ENCODE assay signal across 10 cellular contexts in genomic region chr1:155932085-155932484, GRCh38. TPM values are rescaled to one million over a fixed set of nuclear protein-coding genes. Genes with fewer than 3 reads are reported as not detected.
A peak's percentile ranks its signal among the peaks of the same experiment; 100 is the strongest.
DNase-seq lines count a peak whose midpoint lies in the region; ATAC-seq and TF ChIP-seq lines count a peak whose summit lies in the region.
"Had no signal": no experiment of that assay in that cellular context is flagged by ENCODE, and none has a peak within 500 bp of the region (broad histone marks: within the 10 kb centered on the region; RNA-seq: fewer than 3 reads in every experiment).

No MANE protein-coding gene starts in this region.

- H3K4me3 ChIP-seq in DOHH2 (ENCODE audit: low read length), result peak overlapping the region; percentile 83
- peak overlapping the region; percentile 3; the same call in 1 of the 2 replicates for H3K4me3 ChIP-seq in MM.1S (ENCODE audit: low read length)
- peak overlapping the region; percentile 49 for H3K4me3 ChIP-seq in coronary artery
- H3K4me3 ChIP-seq in naive thymus-derived CD4-positive, alpha-beta T cell (ENCODE audit: low read length), result no peak overlapping the region
- peak overlapping the region in 1 of 4 donors; percentile 3 for H3K4me3 ChIP-seq in sigmoid colon

- peak overlapping the region; percentile 15; the same call in 1 of the 2 replicates for H3K9ac ChIP-seq in MM.1S (ENCODE audit: low read length)

- H3K36me3 Mint-ChIP-seq in naive thymus-derived CD4-positive, alpha-beta T cell, result peaks cover 0 to 25% (median 12%) of the 10 kb centered on the region in 5 donors

- H4K20me1 ChIP-seq in DOHH2 (ENCODE audit: control insufficient read depth, insufficient read depth, low read depth, low read length), result peaks cover 17% of the 10 kb centered on the region
- H4K20me1 ChIP-seq in MM.1S (ENCODE audit: insufficient read depth, low read length), result peaks cover 13% of the 10 kb centered on the region

- H3K4me1 ChIP-seq in DOHH2 (ENCODE audit: control insufficient read depth, low read length), result peaks cover 41% of the 10 kb centered on the region
- peaks cover 15% of the 10 kb centered on the region for H3K4me1 ChIP-seq in MM.1S (ENCODE audit: low read length)
- peaks cover 40 to 42% of the 10 kb centered on the region in 2 donors for H3K4me1 ChIP-seq in naive thymus-derived CD4-positive, alpha-beta T cell (ENCODE audit: control insufficient read depth in 2 of 2, insufficient read depth in 2 of 2, low read length in 2 of 2)
- H3K4me1 ChIP-seq in sigmoid colon, result peaks cover 0 to 48% (median 47%) of the 10 kb centered on the region in 4 donors

- TF ChIP-seq CTCF in DOHH2 (IDR thresholded peaks at IDR 0.05; ENCODE audit: low read depth, low read length, poor library complexity, severe bottlenecking) (no peak), MM.1S (IDR thresholded peaks at IDR 0.05; ENCODE audit: low read length) (no peak), coronary artery (IDR thresholded peaks at IDR 0.05) (no peak), sigmoid colon (IDR thresholded peaks at IDR 0.05) (no peak)

- 21 to 53% methylated on average over 1 of the region's 1 CpG for WGBS in sigmoid colon, 2 donors

- TF ChIP-seq EP300 in sigmoid colon (IDR thresholded peaks at IDR 0.05), result no peak

- POLR2A ChIA-PET in naive thymus-derived CD4-positive, alpha-beta T cell (lab: Charles Lee), result interaction anchor here (0.6 to 4.1 kb wide), 5 partner anchors 12 to 45 kb away, joined by 4 to 46 read pairs (median 11); partner anchors contain the start of gene ARHGEF2

- H3K79me2 ChIP-seq in DOHH2 (ENCODE audit: control insufficient read depth, low read length), result peaks cover 69% of the 10 kb centered on the region
- H3K79me2 ChIP-seq in MM.1S (ENCODE audit: low read length), result peaks cover 73% of the 10 kb centered on the region

- no peak overlapping the region for H2AFZ ChIP-seq in MM.1S (ENCODE audit: low read length)

- H3F3A ChIP-seq in DOHH2 (ENCODE audit: control insufficient read depth, insufficient read depth), result peaks cover 11% of the 10 kb centered on the region
- H3F3A ChIP-seq in MM.1S (ENCODE audit: insufficient read depth, low read length), result peaks cover 24% of the 10 kb centered on the region

- no peak for TF ChIP-seq POLR2A in sigmoid colon (IDR thresholded peaks at IDR 0.05)

- H3K9me3 ChIP-seq in DOHH2 (ENCODE audit: control insufficient read depth, insufficient read depth, low read length), result no peaks in the 10 kb centered on the region
- H3K9me3 ChIP-seq in MM.1S (replicated peaks; ENCODE audit: insufficient read depth, low read length), result no peaks in the 10 kb centered on the region
- H3K9me3 ChIP-seq in naive thymus-derived CD4-positive, alpha-beta T cell (ENCODE audit: control insufficient read depth in 2 of 3, low read length in 3 of 3), result no peaks in the 10 kb centered on the region
- no peaks in the 10 kb centered on the region for H3K9me3 ChIP-seq in sigmoid colon

- H3K4me1 Mint-ChIP-seq in naive thymus-derived CD4-positive, alpha-beta T cell, result peaks cover 11 to 41% (median 34%) of the 10 kb centered on the region in 7 donors

- no peaks in the 10 kb centered on the region for H3K9me3 Mint-ChIP-seq in naive thymus-derived CD4-positive, alpha-beta T cell

- peaks cover 69% of the 10 kb centered on the region for H3K36me3 ChIP-seq in DOHH2 (ENCODE audit: control insufficient read depth, low read length)
- H3K36me3 ChIP-seq in MM.1S (replicated peaks; ENCODE audit: insufficient read depth, low read length), result peaks cover 20% of the 10 kb centered on the region
- H3K36me3 ChIP-seq in naive thymus-derived CD4-positive, alpha-beta T cell (ENCODE audit: control insufficient read depth in 2 of 3, insufficient read depth in 3 of 3, low read length in 3 of 3), result peaks cover 20 to 52% (median 21%) of the 10 kb centered on the region in 3 experiments
- peaks cover 19 to 65% (median 32%) of the 10 kb centered on the region in 4 donors for H3K36me3 ChIP-seq in sigmoid colon

- H3K27ac ChIP-seq in DOHH2 (ENCODE audit: low read depth, low read length) (no peak overlapping the region), MM.1S (ENCODE audit: low read length) (no peak overlapping the region), coronary artery (no peak overlapping the region), sigmoid colon (no peak overlapping the region)
- H3K27ac ChIP-seq in naive thymus-derived CD4-positive, alpha-beta T cell (ENCODE audit: low read depth, low read length), result peak overlapping the region; percentile 44

- intact Hi-C loops in naive thymus-derived CD4-positive, alpha-beta T cell (cut with micrococcal nuclease), result loop anchor here in 1 of 2 donors (5.0 kb wide), 1 partner anchor 405 kb away; the partner anchor contains the start of genes CCT3 and TSACC
- intact Hi-C loops in sigmoid colon (cut with DNase I), result no loop called here

- peak overlapping the region in 2 of 9 donors; percentile 28 to 77 for H3K27ac Mint-ChIP-seq in naive thymus-derived CD4-positive, alpha-beta T cell

- CTCF ChIA-PET in naive thymus-derived CD4-positive, alpha-beta T cell (lab: Charles Lee), result interaction anchor here (1.1 to 3.9 kb wide), 3 partner anchors 11 to 56 kb away, joined by 3 to 29 read pairs (median 3); no protein-coding TSS in a partner anchor

- no peaks in the 10 kb centered on the region for H3K9me2 ChIP-seq in DOHH2 (replicated peaks; ENCODE audit: control insufficient read depth, low read length)
- H3K9me2 ChIP-seq in MM.1S (replicated peaks; ENCODE audit: insufficient read depth, low read length), result no peaks in the 10 kb centered on the region

- DNase-seq in MM.1S (no peak), coronary artery (ENCODE audit: low spot score) (no peak), dedifferentiated amniotic fluid mesenchymal stem cell (ENCODE audit: extremely low spot score) (no peak), sigmoid colon (no peak), DMS114 treated with DMSO at 0.1 percent for 48 hours (lab: John Stamatoyannopoulos, UW; ENCODE audit: unreplicated experiment) (no peak), DMS153 treated with DMSO at 0.1 percent for 48 hours (lab: John Stamatoyannopoulos, UW; ENCODE audit: unreplicated experiment) (no peak)
- no peak for DNase-seq in naive thymus-derived CD4-positive, alpha-beta T cell
- DNase-seq: NCI-H345, posterior cingulate gyrus had no signal

- no peak for ATAC-seq in naive thymus-derived CD4-positive, alpha-beta T cell

- peak overlapping the region in 7 of 10 donors; percentile 23 to 71 (median 52) for H3K4me3 Mint-ChIP-seq in naive thymus-derived CD4-positive, alpha-beta T cell

- H3K27me3 ChIP-seq in DOHH2 (ENCODE audit: control insufficient read depth, low read length), result no peaks in the 10 kb centered on the region
- H3K27me3 ChIP-seq in MM.1S (replicated peaks; ENCODE audit: insufficient read depth, low read length), result no peaks in the 10 kb centered on the region
- no peaks in the 10 kb centered on the region for H3K27me3 ChIP-seq in naive thymus-derived CD4-positive, alpha-beta T cell (ENCODE audit: control insufficient read depth in 2 of 2, insufficient read depth in 2 of 2, low read length in 2 of 2)
- no peaks in the 10 kb centered on the region for H3K27me3 ChIP-seq in sigmoid colon

- H3K27me3 Mint-ChIP-seq in naive thymus-derived CD4-positive, alpha-beta T cell, result no peaks in the 10 kb centered on the region

- H3K4me2 ChIP-seq in DOHH2 (ENCODE audit: low read length), result peak overlapping the region; percentile 83
- peak overlapping the region; percentile 86 for H3K4me2 ChIP-seq in MM.1S (ENCODE audit: low read depth, low read length)

RNA-seq across cellular contexts. Expression of gene KHDC4, which starts 2.1 kb away (rescaled TPM):
- 100 to 1,000 TPM in 2 of 5 experiments, 10 to 100 TPM in 3; 64.6 to 117 (median 79.8) TPM for total RNA-seq in naive thymus-derived CD4-positive, alpha-beta T cell
- 1 to 10 TPM; 8.1 to 9.3 TPM for polyA plus RNA-seq in naive thymus-derived CD4-positive, alpha-beta T cell
- 10 to 100 TPM; 33.5 to 67.6 (median 38.9) TPM for total RNA-seq in sigmoid colon
- polyA plus RNA-seq in sigmoid colon, result 10 to 100 TPM in 2 of 3 donors, 1 to 10 TPM in 1; 6.6 to 25.2 (median 10.2) TPM

RNA-seq across cellular contexts. Expression of gene RXFP4, which starts 9.4 kb away (rescaled TPM):
- not detected for total RNA-seq in naive thymus-derived CD4-positive, alpha-beta T cell
- 1 to 10 TPM in 1 of 2 donors, under 1 TPM in 1; 0.60 to 1.3 TPM for polyA plus RNA-seq in naive thymus-derived CD4-positive, alpha-beta T cell
- total RNA-seq in sigmoid colon, result not detected
- 1 to 10 TPM in 2 of 3 donors, not detected in 1; 1.8 to 2.7 TPM for polyA plus RNA-seq in sigmoid colon

RNA-seq across cellular contexts. Expression of gene RIT1, which starts 20.9 kb away (rescaled TPM):
- total RNA-seq in naive thymus-derived CD4-positive, alpha-beta T cell, result 10 to 100 TPM; 34.0 to 83.9 (median 41.4) TPM
- polyA plus RNA-seq in naive thymus-derived CD4-positive, alpha-beta T cell, result 10 to 100 TPM; 19.1 to 19.7 TPM
- 10 to 100 TPM; 16.6 to 23.2 (median 20.7) TPM for total RNA-seq in sigmoid colon
- polyA plus RNA-seq in sigmoid colon, result 10 to 100 TPM; 13.1 to 15.0 (median 13.8) TPM

RNA-seq across cellular contexts. Expression of gene ARHGEF2, which starts 46.3 kb away (rescaled TPM):
- 100 to 1,000 TPM; 108 to 236 (median 182) TPM for total RNA-seq in naive thymus-derived CD4-positive, alpha-beta T cell
- 10 to 100 TPM; 17.0 to 28.5 TPM for polyA plus RNA-seq in naive thymus-derived CD4-positive, alpha-beta T cell
- total RNA-seq in sigmoid colon, result 10 to 100 TPM; 31.6 to 83.9 (median 48.1) TPM
- polyA plus RNA-seq in sigmoid colon, result 10 to 100 TPM; 25.8 to 76.7 (median 26.8) TPM
